1 cellular context compared by ENCODE assay signal in the genomic region with DNA sequence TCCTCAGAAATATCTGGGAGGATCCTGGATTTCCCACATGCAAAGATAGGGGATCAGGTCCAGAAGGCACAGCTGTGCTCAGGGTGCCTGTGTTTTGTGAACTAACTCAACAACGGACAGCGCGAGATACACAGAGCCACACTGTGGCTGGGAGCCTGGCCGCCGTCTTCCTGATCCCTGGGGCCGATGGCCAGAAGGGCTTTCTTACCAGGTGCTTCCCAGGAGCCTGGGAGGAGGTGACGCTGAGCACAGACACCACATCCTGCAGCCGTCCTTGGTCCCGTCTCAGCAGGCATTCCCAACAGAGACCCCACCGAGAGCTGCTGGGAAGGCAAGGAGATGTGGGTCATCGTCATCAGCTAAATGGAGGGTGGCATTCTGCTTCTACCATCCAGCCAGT.
TF ChIP-seq lines count a peak whose summit lies in the region.

No MANE protein-coding gene starts in this region.

TF ChIP-seq in HepG2, 621 proteins besides CTCF, POLR2A, EP300 and RAD21 (continued from another document):
- TF ChIP-seq, protein P1, sequence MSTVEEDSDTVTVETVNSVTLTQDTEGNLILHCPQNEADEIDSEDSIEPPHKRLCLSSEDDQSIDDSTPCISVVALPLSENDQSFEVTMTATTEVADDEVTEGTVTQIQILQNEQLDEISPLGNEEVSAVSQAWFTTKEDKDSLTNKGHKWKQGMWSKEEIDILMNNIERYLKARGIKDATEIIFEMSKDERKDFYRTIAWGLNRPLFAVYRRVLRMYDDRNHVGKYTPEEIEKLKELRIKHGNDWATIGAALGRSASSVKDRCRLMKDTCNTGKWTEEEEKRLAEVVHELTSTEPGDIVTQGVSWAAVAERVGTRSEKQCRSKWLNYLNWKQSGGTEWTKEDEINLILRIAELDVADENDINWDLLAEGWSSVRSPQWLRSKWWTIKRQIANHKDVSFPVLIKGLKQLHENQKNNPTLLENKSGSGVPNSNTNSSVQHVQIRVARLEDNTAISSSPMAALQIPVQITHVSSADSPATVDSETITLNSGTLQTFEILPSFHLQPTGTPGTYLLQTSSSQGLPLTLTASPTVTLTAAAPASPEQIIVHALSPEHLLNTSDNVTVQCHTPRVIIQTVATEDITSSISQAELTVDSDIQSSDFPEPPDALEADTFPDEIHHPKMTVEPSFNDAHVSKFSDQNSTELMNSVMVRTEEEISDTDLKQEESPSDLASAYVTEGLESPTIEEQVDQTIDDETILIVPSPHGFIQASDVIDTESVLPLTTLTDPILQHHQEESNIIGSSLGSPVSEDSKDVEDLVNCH (CRISPR knock-in tag; IDR thresholded peaks at IDR 0.05) = no peak
- TF ChIP-seq SMAD1 (CRISPR knock-in tag; IDR thresholded peaks at IDR 0.05; ENCODE audit: borderline replicate concordance, low read depth) (0 out of 2 replicates have a peak, but pooled peaks have one; percentile 8), ELF1 (CRISPR knock-in tag; IDR thresholded peaks at IDR 0.05) (no peak)
- TF ChIP-seq, protein P2, sequence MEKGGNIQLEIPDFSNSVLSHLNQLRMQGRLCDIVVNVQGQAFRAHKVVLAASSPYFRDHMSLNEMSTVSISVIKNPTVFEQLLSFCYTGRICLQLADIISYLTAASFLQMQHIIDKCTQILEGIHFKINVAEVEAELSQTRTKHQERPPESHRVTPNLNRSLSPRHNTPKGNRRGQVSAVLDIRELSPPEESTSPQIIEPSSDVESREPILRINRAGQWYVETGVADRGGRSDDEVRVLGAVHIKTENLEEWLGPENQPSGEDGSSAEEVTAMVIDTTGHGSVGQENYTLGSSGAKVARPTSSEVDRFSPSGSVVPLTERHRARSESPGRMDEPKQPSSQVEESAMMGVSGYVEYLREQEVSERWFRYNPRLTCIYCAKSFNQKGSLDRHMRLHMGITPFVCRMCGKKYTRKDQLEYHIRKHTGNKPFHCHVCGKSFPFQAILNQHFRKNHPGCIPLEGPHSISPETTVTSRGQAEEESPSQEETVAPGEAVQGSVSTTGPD (CRISPR knock-in tag; IDR thresholded peaks at IDR 0.05) = no peak
